In genomic region chr9:86288501-86288900, GRCh38 we compare ENCODE assay signal across 21 cellular contexts. TPM values are rescaled to one million over a fixed set of nuclear protein-coding genes. Genes with fewer than 3 reads are reported as not detected.
"Had no signal": no experiment of that assay in that cellular context is flagged by ENCODE, and none has a peak within 500 bp of the region (broad histone marks: within the 10 kb centered on the region; RNA-seq: fewer than 3 reads in every experiment).

No MANE protein-coding gene starts in this region.

- H3K4me3 Mint-ChIP-seq: activated naive CD4-positive, alpha-beta T cell treated with anti-CD3 and anti-CD28 coated beads, Interleukin-2, amount 50 U/mL, for 24 hours; activated T-cell treated with anti-CD3 and anti-CD28 coated beads, Interleukin-2, amount 50 U/mL, for 72 hours; dendritic cell treated with granulocyte-macrophage colony-stimulating factor and Interleukin-4, amounts not matched to agents 40 ng/mL and 50 ng/mL, for 4 days; naive thymus-derived CD8-positive, alpha-beta T cell had no signal

- H3K27me3 Mint-ChIP-seq: activated naive CD4-positive, alpha-beta T cell treated with anti-CD3 and anti-CD28 coated beads, Interleukin-2, amount 50 U/mL, for 24 hours; dendritic cell treated with granulocyte-macrophage colony-stimulating factor and Interleukin-4, amounts not matched to agents 40 ng/mL and 50 ng/mL, for 4 days; naive thymus-derived CD8-positive, alpha-beta T cell had no signal

- DNase-seq: activated CD4-positive, alpha-beta T cell treated with anti-CD3 and anti-CD28 coated beads, Interleukin-2, amount 50 U/mL, for 1 hour; activated CD4-positive, CD25-positive, alpha-beta regulatory T cell treated with anti-CD3 and anti-CD28 coated beads, Interleukin-2, amount 50 U/mL, for 72 hours; activated CD8-positive, alpha-beta memory T cell treated with anti-CD3 and anti-CD28 coated beads, Interleukin-2, amount 50 U/mL, for 4 hours; activated gamma-delta T cell; activated T-cell treated with anti-CD3 and anti-CD28 coated beads, Interleukin-2, amount 50 U/mL, for 72 hours; effector CD8-positive, alpha-beta T cell; heart right ventricle; left cardiac atrium; naive thymus-derived CD8-positive, alpha-beta T cell; occipital lobe; posterior cingulate gyrus; spleen; stimulated activated naive CD4-positive, alpha-beta T cell; thyroid gland had no signal

- H3K27ac ChIP-seq: gastroesophageal sphincter, heart right ventricle, spleen, thyroid gland had no signal

- H3K9me3 Mint-ChIP-seq: activated naive CD4-positive, alpha-beta T cell treated with anti-CD3 and anti-CD28 coated beads, Interleukin-2, amount 50 U/mL, for 24 hours; activated T-cell treated with anti-CD3 and anti-CD28 coated beads, Interleukin-2, amount 50 U/mL, for 72 hours; dendritic cell treated with granulocyte-macrophage colony-stimulating factor and Interleukin-4, amounts not matched to agents 40 ng/mL and 50 ng/mL, for 4 days; naive thymus-derived CD8-positive, alpha-beta T cell had no signal

- H3K4me1 ChIP-seq: thyroid gland had no signal

- H3K27ac Mint-ChIP-seq: activated naive CD4-positive, alpha-beta T cell treated with anti-CD3 and anti-CD28 coated beads, Interleukin-2, amount 50 U/mL, for 24 hours; dendritic cell treated with granulocyte-macrophage colony-stimulating factor and Interleukin-4, amounts not matched to agents 40 ng/mL and 50 ng/mL, for 4 days had no signal

- H3K4me3 ChIP-seq: gastroesophageal sphincter, heart right ventricle, spleen, thyroid gland had no signal

- H3K27me3 ChIP-seq: gastroesophageal sphincter, heart right ventricle, spleen, thyroid gland had no signal

- H3K36me3 ChIP-seq: thyroid gland had no signal

- ATAC-seq: activated T-cell treated with anti-CD3 and anti-CD28 coated beads, Interleukin-2, amount 50 U/mL, for 72 hours; esophagus mucosa; gastroesophageal sphincter; heart right ventricle; left cardiac atrium; naive thymus-derived CD8-positive, alpha-beta T cell had no signal

RNA-seq across cellular contexts. Expression of gene C9orf153, which starts 29.0 kb away (rescaled TPM):
- total RNA-seq: astrocyte, chondrocyte had no signal
- polyA plus RNA-seq: urinary bladder had no signal
